In the genomic region with DNA sequence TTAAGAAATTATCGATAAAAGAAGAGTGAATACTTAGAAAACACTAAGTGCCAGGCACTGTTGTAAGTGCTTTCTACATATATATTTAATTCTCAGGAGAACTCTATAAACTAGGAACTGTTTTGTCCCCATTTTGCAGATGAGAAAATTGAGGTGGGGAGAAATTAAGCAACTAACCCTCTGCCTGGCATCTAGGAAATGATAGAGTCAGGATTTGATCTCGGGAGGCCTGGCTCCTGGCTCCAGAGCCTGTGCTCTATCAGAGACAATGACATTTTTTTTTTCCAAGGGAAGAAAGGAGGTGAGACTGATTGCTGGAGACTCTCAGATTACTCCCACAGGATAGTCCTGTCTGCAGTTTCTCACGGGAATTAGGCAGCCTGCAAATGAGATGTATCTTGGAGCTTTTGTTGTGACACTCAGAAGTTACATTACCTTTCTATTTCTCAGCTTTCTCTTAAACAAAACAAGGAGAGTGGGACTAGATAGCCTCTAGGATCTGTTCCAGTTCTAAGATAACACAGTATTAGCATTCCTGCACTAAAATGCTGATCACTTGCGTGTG, we compare ENCODE assay signal across 23 cellular contexts. TPM values are rescaled to one million over a fixed set of nuclear protein-coding genes. Genes with fewer than 3 reads are reported as not detected.
DNase-seq lines count a peak whose midpoint lies in the region; ATAC-seq and TF ChIP-seq lines count a peak whose summit lies in the region.
"Had no signal": no experiment of that assay in that cellular context is flagged by ENCODE, and none has a peak within 500 bp of the region (broad histone marks: within the 10 kb centered on the region; RNA-seq: fewer than 3 reads in every experiment).

No MANE protein-coding gene starts in this region.

- H3K36me3 ChIP-seq in osteoblast (ENCODE audit: insufficient read depth, low read length): no peaks in the 10 kb centered on the region
- H3K36me3 ChIP-seq: suprapubic skin had no signal

- intact Hi-C loops in activated T-helper 1 cell treated with anti-CD3 and anti-CD28 coated beads, Interleukin-12 subunit alpha, Interleukin-12 subunit beta, Interleukin-2, Interleukin-4 antibody, amounts not matched to agents 30 ng/mL and 10 ng/mL and 1 ng/mL, durations not matched to agents 14 hours and 24 hours and 36 hours (cut with micrococcal nuclease): loop anchor here (5.0 kb wide), 1 partner anchor 255 kb away; a partner anchor contains a TSS
- intact Hi-C loops in head of caudate nucleus (cut with DNase I): loop anchor here (5.0 kb wide), 1 partner anchor 40 kb away; a partner anchor contains a TSS

- H3K4me1 Mint-ChIP-seq in activated T-cell treated with anti-CD3 and anti-CD28 coated beads, Interleukin-2, amount 50 U/mL, for 4 hours (ENCODE audit: low read depth): peaks cover 7% of the 10 kb centered on the region
- H3K4me1 Mint-ChIP-seq in activated T-cell treated with anti-CD3 and anti-CD28 coated beads, Interleukin-2, amount 50 U/mL, for 24 hours (ENCODE audit: low read depth): peaks cover 25% of the 10 kb centered on the region
- peaks cover 4% of the 10 kb centered on the region for H3K4me1 Mint-ChIP-seq in activated T-helper 1 cell treated with anti-CD3 and anti-CD28 coated beads, Interleukin-12 subunit alpha, Interleukin-12 subunit beta, Interleukin-2, Interleukin-4 antibody, amounts not matched to agents 30 ng/mL and 10 ng/mL and 1 ng/mL, durations not matched to agents 14 hours and 24 hours and 36 hours (ENCODE audit: low read depth)
- peaks cover 7 to 9% of the 10 kb centered on the region in 2 donors for H3K4me1 Mint-ChIP-seq in immature natural killer cell
- peaks cover 25% of the 10 kb centered on the region for H3K4me1 Mint-ChIP-seq in stimulated activated naive CD8-positive, alpha-beta T cell treated with anti-CD3 and anti-CD28 coated beads, Interleukin-15, amount 100 ng/mL, for 72 hours

- no peak for ATAC-seq in activated T-cell treated with anti-CD3 and anti-CD28 coated beads, Interleukin-2, amount 50 U/mL, for 4 hours
- no peak for ATAC-seq in stimulated activated naive CD8-positive, alpha-beta T cell treated with anti-CD3 and anti-CD28 coated beads, Interleukin-15, amount 100 ng/mL, for 72 hours
- ATAC-seq: HCT116; left colon; stimulated activated memory B cell treated with anti-CD40 and anti-IgM and Interleukin-4, amounts not matched to agents 10 μg/mL and 1 μg/mL and 100 μg/mL, for 72 hours had no signal

- H3K4me1 ChIP-seq in osteoblast (ENCODE audit: insufficient read depth, low read length): peaks cover 24% of the 10 kb centered on the region

- H3K9me3 ChIP-seq in osteoblast (ENCODE audit: low read depth, low read length): no peaks in the 10 kb centered on the region
- H3K9me3 ChIP-seq: SK-N-SH, suprapubic skin had no signal

- no peaks in the 10 kb centered on the region for H3K27me3 ChIP-seq in osteoblast (ENCODE audit: insufficient read depth, low read length)
- H3K27me3 ChIP-seq: suprapubic skin had no signal

- no peak for DNase-seq in activated T-cell treated with anti-CD3 and anti-CD28 coated beads, Interleukin-2, amount 50 U/mL, for 4 hours
- DNase-seq in activated T-cell treated with anti-CD3 and anti-CD28 coated beads, Interleukin-2, amount 50 U/mL, for 24 hours: no peak
- no peak for DNase-seq in activated T-helper 1 cell treated with anti-CD3 and anti-CD28 coated beads, Interleukin-12 subunit alpha, Interleukin-12 subunit beta, Interleukin-2, Interleukin-4 antibody, amounts not matched to agents 30 ng/mL and 10 ng/mL and 1 ng/mL, durations not matched to agents 14 hours and 24 hours and 36 hours (ENCODE audit: low spot score)
- DNase-seq in immature natural killer cell: no peak
- DNase-seq in osteoblast (ENCODE audit: insufficient read length, low spot score, missing footprints): peak; percentile 58
- no peak for DNase-seq in head of caudate nucleus
- DNase-seq in GF-D8 (lab: John Stamatoyannopoulos, UW): no peak
- no peak for DNase-seq in stimulated activated naive CD8-positive, alpha-beta T cell treated with anti-CD3 and anti-CD28 coated beads, Interleukin-15, amount 100 ng/mL, for 72 hours
- DNase-seq: activated CD4-positive, alpha-beta T cell treated with anti-CD3 and anti-CD28 coated beads for 4 hours; activated effector memory CD4-positive, alpha-beta T cell treated with Interleukin-2 at 50 U/mL for 16 hours; GDM1; left colon; mesenchymal stem cell; NCI-H2029 treated with DMSO at 0.1 percent for 48 hours; NCI-H446 treated with DMSO at 0.1 percent for 48 hours; SK-N-SH; small intestine; stimulated activated CD4-positive, alpha-beta T cell treated with anti-CD3 and anti-CD28 coated beads, Interleukin-2, amount 100 ng/mL, for 24 hours; T-helper 2 cell had no signal

- no peak overlapping the region for H3K27ac Mint-ChIP-seq in activated T-cell treated with anti-CD3 and anti-CD28 coated beads, Interleukin-2, amount 50 U/mL, for 24 hours
- no peak overlapping the region for H3K27ac Mint-ChIP-seq in activated T-helper 1 cell treated with anti-CD3 and anti-CD28 coated beads, Interleukin-12 subunit alpha, Interleukin-12 subunit beta, Interleukin-2, Interleukin-4 antibody, amounts not matched to agents 30 ng/mL and 10 ng/mL and 1 ng/mL, durations not matched to agents 14 hours and 24 hours and 36 hours
- no peak overlapping the region for H3K27ac Mint-ChIP-seq in immature natural killer cell
- no peak overlapping the region for H3K27ac Mint-ChIP-seq in stimulated activated naive CD8-positive, alpha-beta T cell treated with anti-CD3 and anti-CD28 coated beads, Interleukin-15, amount 100 ng/mL, for 72 hours
- H3K27ac Mint-ChIP-seq: IgD-negative memory B cell; stimulated activated memory B cell treated with anti-CD40 and anti-IgM and Interleukin-4, amounts not matched to agents 10 μg/mL and 1 μg/mL and 100 μg/mL, for 72 hours had no signal

- no peak overlapping the region for H3K4me2 ChIP-seq in osteoblast (ENCODE audit: insufficient read depth, low read length)
- H3K4me2 ChIP-seq: SK-N-SH had no signal

- no peak overlapping the region for H2AFZ ChIP-seq in osteoblast (ENCODE audit: low read length)

- H3K4me3 ChIP-seq in osteoblast (ENCODE audit: insufficient read depth, low read length): no peak overlapping the region
- H3K4me3 ChIP-seq: suprapubic skin had no signal

- H3K4me3 Mint-ChIP-seq in activated T-cell treated with anti-CD3 and anti-CD28 coated beads, Interleukin-2, amount 50 U/mL, for 4 hours: peak overlapping the region; percentile 84
- no peak overlapping the region for H3K4me3 Mint-ChIP-seq in activated T-cell treated with anti-CD3 and anti-CD28 coated beads, Interleukin-2, amount 50 U/mL, for 24 hours
- peak overlapping the region; percentile 83 for H3K4me3 Mint-ChIP-seq in activated T-helper 1 cell treated with anti-CD3 and anti-CD28 coated beads, Interleukin-12 subunit alpha, Interleukin-12 subunit beta, Interleukin-2, Interleukin-4 antibody, amounts not matched to agents 30 ng/mL and 10 ng/mL and 1 ng/mL, durations not matched to agents 14 hours and 24 hours and 36 hours
- peak overlapping the region; percentile 75 to 87 (median 83) for H3K4me3 Mint-ChIP-seq in immature natural killer cell
- H3K4me3 Mint-ChIP-seq in stimulated activated naive CD8-positive, alpha-beta T cell treated with anti-CD3 and anti-CD28 coated beads, Interleukin-15, amount 100 ng/mL, for 72 hours: no peak overlapping the region

- H4K20me1 ChIP-seq in osteoblast (ENCODE audit: insufficient read depth, low read length): no peaks in the 10 kb centered on the region

- H3K9me3 Mint-ChIP-seq in activated T-cell treated with anti-CD3 and anti-CD28 coated beads, Interleukin-2, amount 50 U/mL, for 4 hours: no peaks in the 10 kb centered on the region
- no peaks in the 10 kb centered on the region for H3K9me3 Mint-ChIP-seq in activated T-cell treated with anti-CD3 and anti-CD28 coated beads, Interleukin-2, amount 50 U/mL, for 24 hours
- no peaks in the 10 kb centered on the region for H3K9me3 Mint-ChIP-seq in activated T-helper 1 cell treated with anti-CD3 and anti-CD28 coated beads, Interleukin-12 subunit alpha, Interleukin-12 subunit beta, Interleukin-2, Interleukin-4 antibody, amounts not matched to agents 30 ng/mL and 10 ng/mL and 1 ng/mL, durations not matched to agents 14 hours and 24 hours and 36 hours
- H3K9me3 Mint-ChIP-seq in immature natural killer cell: no peaks in the 10 kb centered on the region
- H3K9me3 Mint-ChIP-seq in stimulated activated naive CD8-positive, alpha-beta T cell treated with anti-CD3 and anti-CD28 coated beads, Interleukin-15, amount 100 ng/mL, for 72 hours: no peaks in the 10 kb centered on the region
- H3K9me3 Mint-ChIP-seq: IgD-negative memory B cell; stimulated activated memory B cell treated with anti-CD40 and anti-IgM and Interleukin-4, amounts not matched to agents 10 μg/mL and 1 μg/mL and 100 μg/mL, for 72 hours had no signal

- no peak for TF ChIP-seq CTCF in osteoblast (IDR thresholded peaks at IDR 0.05; ENCODE audit: extremely low read depth, low read depth, low read length)

- no peak overlapping the region for H3K27ac ChIP-seq in osteoblast (ENCODE audit: low read depth, low read length)

- H3K27me3 Mint-ChIP-seq in activated T-cell treated with anti-CD3 and anti-CD28 coated beads, Interleukin-2, amount 50 U/mL, for 4 hours (ENCODE audit: low read depth): peaks cover 2% of the 10 kb centered on the region
- peaks cover 14% of the 10 kb centered on the region for H3K27me3 Mint-ChIP-seq in activated T-cell treated with anti-CD3 and anti-CD28 coated beads, Interleukin-2, amount 50 U/mL, for 24 hours
- H3K27me3 Mint-ChIP-seq in activated T-helper 1 cell treated with anti-CD3 and anti-CD28 coated beads, Interleukin-12 subunit alpha, Interleukin-12 subunit beta, Interleukin-2, Interleukin-4 antibody, amounts not matched to agents 30 ng/mL and 10 ng/mL and 1 ng/mL, durations not matched to agents 14 hours and 24 hours and 36 hours (ENCODE audit: insufficient read depth): peaks cover 22% of the 10 kb centered on the region
- peaks cover 0 to 2% (median 1%) of the 10 kb centered on the region in 3 donors for H3K27me3 Mint-ChIP-seq in immature natural killer cell (ENCODE audit: low read depth in 3 of 3)
- H3K27me3 Mint-ChIP-seq in stimulated activated naive CD8-positive, alpha-beta T cell treated with anti-CD3 and anti-CD28 coated beads, Interleukin-15, amount 100 ng/mL, for 72 hours: peaks cover 26% of the 10 kb centered on the region
- H3K27me3 Mint-ChIP-seq: stimulated activated memory B cell treated with anti-CD40 and anti-IgM and Interleukin-4, amounts not matched to agents 10 μg/mL and 1 μg/mL and 100 μg/mL, for 72 hours had no signal

- peaks cover 5% of the 10 kb centered on the region for H3K79me2 ChIP-seq in osteoblast (ENCODE audit: insufficient read depth, low read length)

- H3K36me3 Mint-ChIP-seq in activated T-cell treated with anti-CD3 and anti-CD28 coated beads, Interleukin-2, amount 50 U/mL, for 4 hours (ENCODE audit: insufficient read depth): no peaks in the 10 kb centered on the region
- peaks cover 2% of the 10 kb centered on the region for H3K36me3 Mint-ChIP-seq in activated T-cell treated with anti-CD3 and anti-CD28 coated beads, Interleukin-2, amount 50 U/mL, for 24 hours (ENCODE audit: low read depth)
- no peaks in the 10 kb centered on the region for H3K36me3 Mint-ChIP-seq in activated T-helper 1 cell treated with anti-CD3 and anti-CD28 coated beads, Interleukin-12 subunit alpha, Interleukin-12 subunit beta, Interleukin-2, Interleukin-4 antibody, amounts not matched to agents 30 ng/mL and 10 ng/mL and 1 ng/mL, durations not matched to agents 14 hours and 24 hours and 36 hours (ENCODE audit: low read depth)
- H3K36me3 Mint-ChIP-seq in immature natural killer cell: no peaks in the 10 kb centered on the region
- H3K36me3 Mint-ChIP-seq: IgD-negative memory B cell; stimulated activated memory B cell treated with anti-CD40 and anti-IgM and Interleukin-4, amounts not matched to agents 10 μg/mL and 1 μg/mL and 100 μg/mL, for 72 hours had no signal

RNA-seq across cellular contexts. Expression of a gene that starts 1.4 kb away (rescaled TPM):
- total RNA-seq in activated T-cell treated with anti-CD3 and anti-CD28 coated beads, Interleukin-2, amount 50 U/mL, for 4 hours: 1 to 10 TPM; 8.0 to 8.7 (median 8.4) TPM
- total RNA-seq in activated T-helper 1 cell treated with anti-CD3 and anti-CD28 coated beads, Interleukin-12 subunit alpha, Interleukin-12 subunit beta, Interleukin-2, Interleukin-4 antibody, amounts not matched to agents 30 ng/mL and 10 ng/mL and 1 ng/mL, durations not matched to agents 14 hours and 24 hours and 36 hours: 6.0 and 6.6 TPM in 2 replicates
- 1 to 10 TPM in 2 of 3 donors, under 1 TPM in 1; 0.14 to 1.5 (median 1.3) TPM for polyA plus RNA-seq in immature natural killer cell
- total RNA-seq in osteoblast: 3.3 and 5.6 TPM in 2 replicates

RNA-seq across cellular contexts. Expression of a gene that starts 42.7 kb away (rescaled TPM):
- 10 to 100 TPM in 2 of 3 donors, 1 to 10 TPM in 1; 9.0 to 10.6 (median 10.3) TPM for total RNA-seq in activated T-cell treated with anti-CD3 and anti-CD28 coated beads, Interleukin-2, amount 50 U/mL, for 4 hours
- 9.5 and 11.3 TPM in 2 replicates for total RNA-seq in activated T-helper 1 cell treated with anti-CD3 and anti-CD28 coated beads, Interleukin-12 subunit alpha, Interleukin-12 subunit beta, Interleukin-2, Interleukin-4 antibody, amounts not matched to agents 30 ng/mL and 10 ng/mL and 1 ng/mL, durations not matched to agents 14 hours and 24 hours and 36 hours
- 10 to 100 TPM; 21.8 to 24.6 (median 24.3) TPM for polyA plus RNA-seq in immature natural killer cell
- 16.6 and 20.3 TPM in 2 replicates for total RNA-seq in osteoblast

Comparison
In these comparisons a context has a peak if more than half of its experiments do, and no peak if none do; other contexts are left out.
1. H3K4me3 Mint-ChIP-seq: peak in activated T-cell treated with anti-CD3 and anti-CD28 coated beads, Interleukin-2, amount 50 U/mL, for 4 hours (single experiment), activated T-helper 1 cell treated with anti-CD3 and anti-CD28 coated beads, Interleukin-12 subunit alpha, Interleukin-12 subunit beta, Interleukin-2, Interleukin-4 antibody, amounts not matched to agents 30 ng/mL and 10 ng/mL and 1 ng/mL, durations not matched to agents 14 hours and 24 hours and 36 hours (single experiment) and immature natural killer cell (5 of 5); none in activated T-cell treated with anti-CD3 and anti-CD28 coated beads, Interleukin-2, amount 50 U/mL, for 24 hours (single experiment) and stimulated activated naive CD8-positive, alpha-beta T cell treated with anti-CD3 and anti-CD28 coated beads, Interleukin-15, amount 100 ng/mL, for 72 hours (0 of 2).